Comparison of ENCODE assay signal across 8 cellular contexts in genomic region chr7:142384508-142384922, GRCh38.
DNase-seq lines count a peak whose midpoint lies in the region; ATAC-seq, FAIRE-seq and TF ChIP-seq lines count a peak whose summit lies in the region.

No MANE protein-coding gene starts in this region.

- H3K56ac ChIP-seq in H1 (replicated peaks; ENCODE audit: insufficient read length, low read depth, low read length): no peak overlapping the region

- peaks cover 0 to 8% of the 10 kb centered on the region in 2 donors for H3K4me1 ChIP-seq in right atrium auricular region
- peaks cover 0 to 5% (median 0%) of the 10 kb centered on the region in 4 experiments; a peak in 2 of 7 replicates for H3K4me1 ChIP-seq in H1 (replicated peaks in 1 of 4; ENCODE audit: control insufficient read depth in 3 of 4, insufficient read depth in 4 of 4, low read length in 3 of 4)

- H2AFZ ChIP-seq in H1 (ENCODE audit: low read length): peak overlapping the region; percentile 32; the same call in 1 of the 2 replicates

- H2AK5ac ChIP-seq in H1 (ENCODE audit: low read depth, low read length): no peak overlapping the region

- ATAC-seq in left ventricle myocardium superior: peak; percentile 36
- ATAC-seq in HG02798 (IDR thresholded peaks at IDR 0.05; ENCODE audit: poor library complexity, unreplicated experiment): no peak

- H3K9me3 ChIP-seq in right atrium auricular region (no peaks in the 10 kb centered on the region), H1 (ENCODE audit: insufficient read depth in 2 of 2, low read depth in 1 of 2, low read length in 1 of 2) (no peaks in the 10 kb centered on the region)

- no peaks in the 10 kb centered on the region for H3K79me2 ChIP-seq in H1 (ENCODE audit: control insufficient read depth in 1 of 2, insufficient read depth in 2 of 2, low read length in 2 of 2)

- no peaks in the 10 kb centered on the region for H4K20me1 ChIP-seq in H1 (replicated peaks in 1 of 2; ENCODE audit: control insufficient read depth in 1 of 2, insufficient read depth in 2 of 2, low read length in 2 of 2)

- no peak overlapping the region for H2BK5ac ChIP-seq in H1 (ENCODE audit: low read depth, low read length)

- H3K23me2 ChIP-seq in H1 (ENCODE audit: low read depth, low read length): no peaks in the 10 kb centered on the region

- TF ChIP-seq RAD21 in H1 (IDR thresholded peaks at IDR 0.05 in 1 of 2, conservative IDR thresholded peaks at IDR 0.05 in 1 of 2; ENCODE audit: low read depth in 2 of 2, low read length in 2 of 2): no peak

- intact Hi-C loops in left ventricle myocardium superior (cut with micrococcal nuclease): no loop called here

- TF ChIP-seq POLR2A in H1 (IDR thresholded peaks at IDR 0.05; ENCODE audit: control extremely low read depth in 1 of 2, low read depth in 2 of 2, low read length in 2 of 2): no peak

- no peak for DNase-seq in left ventricle myocardium superior
- DNase-seq in right atrium auricular region (ENCODE audit: low spot score): no peak
- peak; percentile 90 for DNase-seq in SKM-1 treated with dmso at 0.1 percent for 144 hours (lab: John Stamatoyannopoulos, UW; ENCODE audit: unreplicated experiment)
- no peak for DNase-seq in H1 (ENCODE audit: low read depth in 1 of 2, low spot score in 2 of 2)
- DNase-seq in stimulated activated CD8-positive, alpha-beta memory T cell treated with anti-CD3 and anti-CD28 coated beads, Interleukin-4, amount 100 ng/mL, for 48 hours: peak; percentile 61
- DNase-seq in DMS79 treated with DMSO at 0.1 percent for 48 hours (lab: John Stamatoyannopoulos, UW): no peak
- DNase-seq in mucosa of gallbladder (ENCODE audit: low spot score): no peak

- no peak overlapping the region for H2BK12ac ChIP-seq in H1 (ENCODE audit: low read depth, low read length)

- H2BK15ac ChIP-seq in H1 (ENCODE audit: low read length): 0 out of 2 replicates have a peak overlapping the region, but pooled peaks have one; percentile 48

- FAIRE-seq in H1 (lab: Jason Lieb, UNC): no peak

- WGBS in H1 (ENCODE audit: extremely low coverage in 1 of 2, insufficient coverage in 1 of 2, insufficient read length in 1 of 2, insufficient replicate concordance in 2 of 2, low coverage in 1 of 2, low lambda C conversion rate in 2 of 2, missing lambda C conversion rate in 1 of 2), 2 experiments: 78% methylated on average over 11 of the region's 11 CpGs; no CpG with 5 or more reads in 1 of the 2 experiments

- no peak overlapping the region for H4K91ac ChIP-seq in H1 (replicated peaks; ENCODE audit: insufficient read length, low read length)

- H3K4ac ChIP-seq in H1 (replicated peaks; ENCODE audit: insufficient read length, low read depth, low read length): no peak overlapping the region

- H3K14ac ChIP-seq in H1 (ENCODE audit: insufficient read length): no peak overlapping the region

- no peak overlapping the region for H3K9ac ChIP-seq in H1 (replicated peaks in 1 of 4; ENCODE audit: extremely low read depth in 1 of 4, low read depth in 3 of 4, low read length in 3 of 4)

- POLR2A ChIA-PET in H1 (lab: Charles Lee; ENCODE audit: partially characterized antibody): interaction anchor here (1.2 to 1.9 kb wide), 2 partner anchors 9 to 19 kb away, joined by 3 to 5 read pairs; no protein-coding TSS in a partner anchor

- H4K8ac ChIP-seq in H1 (ENCODE audit: extremely low read depth, insufficient read depth, low read length): no peak overlapping the region

- no peak for TF ChIP-seq EP300 in H1 (IDR thresholded peaks at IDR 0.05; ENCODE audit: borderline replicate concordance in 1 of 2, low read depth in 2 of 2, low read length in 2 of 2)

- no peaks in the 10 kb centered on the region for H3K27me3 ChIP-seq in right atrium auricular region
- no peaks in the 10 kb centered on the region for H3K27me3 ChIP-seq in H1 (replicated peaks in 1 of 4; ENCODE audit: control insufficient read depth in 3 of 4, extremely low read depth in 1 of 4, insufficient read depth in 3 of 4, low read length in 3 of 4)

- CTCF ChIA-PET in H1 (lab: Charles Lee; ENCODE audit: partially characterized antibody): interaction anchor here (0.6 to 12.3 kb wide), 29 partner anchors 10 to 244 kb away, joined by 3 to 337 read pairs (median 9); no protein-coding TSS in a partner anchor

- H3K18ac ChIP-seq in H1 (ENCODE audit: extremely low read depth, low read length): no peak overlapping the region

- H3K36me3 ChIP-seq in right atrium auricular region (no peaks in the 10 kb centered on the region), H1 (ENCODE audit: control insufficient read depth in 2 of 4, insufficient read depth in 4 of 4, low read length in 3 of 4) (no peaks in the 10 kb centered on the region)

- H3K79me1 ChIP-seq in H1 (ENCODE audit: low read depth, low read length): no peaks in the 10 kb centered on the region

- H3K4me2 ChIP-seq in H1 (ENCODE audit: insufficient read depth in 1 of 2, low read depth in 2 of 2, low read length in 2 of 2): no peak overlapping the region

- no peak overlapping the region for H3K4me3 ChIP-seq in right atrium auricular region
- H3K4me3 ChIP-seq in H1 (ENCODE audit: extremely low read depth in 1 of 4, insufficient read depth in 2 of 4, low read depth in 3 of 4, low read length in 4 of 4): no peak overlapping the region

- no peak overlapping the region for H4K5ac ChIP-seq in H1 (ENCODE audit: insufficient read length, low read depth, low read length)

- no peak overlapping the region; the same call in 1 of the 2 replicates for H2BK20ac ChIP-seq in H1 (ENCODE audit: low read length)

- H2BK120ac ChIP-seq in H1 (replicated peaks; ENCODE audit: low read depth, low read length): no peak overlapping the region

- no peak overlapping the region for H3K23ac ChIP-seq in H1 (ENCODE audit: insufficient read length)

- H3K27ac ChIP-seq in right atrium auricular region: no peak overlapping the region
- no peak overlapping the region for H3K27ac ChIP-seq in H1 (ENCODE audit: low read depth, low read length)

- no peak for TF ChIP-seq CTCF in right atrium auricular region (IDR thresholded peaks at IDR 0.05)
- TF ChIP-seq CTCF in H1 (IDR thresholded peaks at IDR 0.05; ENCODE audit: control extremely low read depth in 1 of 3, insufficient read depth in 1 of 3, low read depth in 1 of 3, low read length in 3 of 3): no peak

TF ChIP-seq in H1, 55 proteins besides CTCF, POLR2A, EP300 and RAD21:
- TF ChIP-seq USF2 (IDR thresholded peaks at IDR 0.05; ENCODE audit: low read length) (no peak), HDAC2 (IDR thresholded peaks at IDR 0.05; ENCODE audit: borderline replicate concordance in 1 of 2, low read depth in 2 of 2, low read length in 2 of 2) (no peak), HDAC6 (IDR thresholded peaks at IDR 0.05; ENCODE audit: low read depth, low read length) (no peak), BRCA1 (IDR thresholded peaks at IDR 0.05; ENCODE audit: low read depth, low read length) (no peak), KDM4A (IDR thresholded peaks at IDR 0.05; ENCODE audit: low read depth, low read length, severe bottlenecking) (no peak), CHD1 (IDR thresholded peaks at IDR 0.05; ENCODE audit: low read depth, low read length) (no peak), MAFK (IDR thresholded peaks at IDR 0.05; ENCODE audit: low read depth, low read length) (no peak), ASH2L (IDR thresholded peaks at IDR 0.05; ENCODE audit: low read length) (no peak), POLR2AphosphoS5 (IDR thresholded peaks at IDR 0.05; ENCODE audit: low read depth, low read length) (no peak), CREB1 (IDR thresholded peaks at IDR 0.05) (no peak), JUN (IDR thresholded peaks at IDR 0.05; ENCODE audit: low read depth, low read length) (no peak), RFX5 (IDR thresholded peaks at IDR 0.05; ENCODE audit: borderline replicate concordance, low read depth, low read length) (no peak)

Comparison
In these comparisons a context has a peak if more than half of its experiments do, and no peak if none do; other contexts are left out.
1. DNase-seq: peak in SKM-1 treated with dmso at 0.1 percent for 144 hours (single experiment) and stimulated activated CD8-positive, alpha-beta memory T cell treated with anti-CD3 and anti-CD28 coated beads, Interleukin-4, amount 100 ng/mL, for 48 hours (single experiment); none in left ventricle myocardium superior (single experiment), right atrium auricular region (single experiment), H1 (0 of 2), DMS79 treated with DMSO at 0.1 percent for 48 hours (single experiment) and mucosa of gallbladder (single experiment).